In the genomic region with DNA sequence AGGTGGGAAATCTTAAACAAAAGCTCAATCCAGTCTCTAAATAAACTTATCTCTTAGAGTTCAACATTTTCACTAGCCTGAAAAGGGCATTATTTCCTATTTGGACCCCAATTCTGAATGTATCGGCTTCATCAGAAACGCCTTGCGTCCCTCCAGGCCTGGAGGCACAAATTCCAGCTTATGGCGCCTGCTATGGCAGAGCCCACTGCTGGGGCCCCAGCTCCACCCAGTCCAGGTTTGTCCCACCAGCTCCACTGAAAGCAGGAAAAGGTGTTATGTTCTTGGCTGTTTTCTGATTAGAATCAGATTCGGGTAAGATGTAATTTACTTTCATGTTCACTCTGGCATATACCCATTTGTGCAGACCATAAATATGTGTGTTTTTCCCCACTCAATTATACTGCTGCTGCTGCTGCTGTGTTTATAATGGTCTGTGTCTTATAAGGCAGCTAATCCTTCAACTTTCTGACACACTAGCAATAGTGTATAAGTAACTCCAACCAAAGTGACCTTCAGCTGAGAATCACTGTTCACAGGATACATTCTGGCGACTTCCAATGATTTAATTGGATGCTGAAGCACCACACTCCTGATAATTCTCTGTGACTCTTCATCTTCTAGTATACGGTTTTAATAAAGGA, we compare ENCODE assay signal across 2 cellular contexts.
TF ChIP-seq lines count a peak whose summit lies in the region.

No MANE protein-coding gene starts in this region.

TF ChIP-seq in SK-N-SH, 30 proteins besides CTCF, POLR2A, EP300 and RAD21:
- TF ChIP-seq ELF1 (IDR thresholded peaks at IDR 0.05): no peak
- TF ChIP-seq TAF1 (IDR thresholded peaks at IDR 0.05; ENCODE audit: borderline replicate concordance, low read depth, low read length): no peak
- TF ChIP-seq FOXM1 (IDR thresholded peaks at IDR 0.05; ENCODE audit: low read depth): no peak
- TF ChIP-seq, protein P1, sequence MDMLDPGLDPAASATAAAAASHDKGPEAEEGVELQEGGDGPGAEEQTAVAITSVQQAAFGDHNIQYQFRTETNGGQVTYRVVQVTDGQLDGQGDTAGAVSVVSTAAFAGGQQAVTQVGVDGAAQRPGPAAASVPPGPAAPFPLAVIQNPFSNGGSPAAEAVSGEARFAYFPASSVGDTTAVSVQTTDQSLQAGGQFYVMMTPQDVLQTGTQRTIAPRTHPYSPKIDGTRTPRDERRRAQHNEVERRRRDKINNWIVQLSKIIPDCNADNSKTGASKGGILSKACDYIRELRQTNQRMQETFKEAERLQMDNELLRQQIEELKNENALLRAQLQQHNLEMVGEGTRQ (IDR thresholded peaks at IDR 0.05; ENCODE audit: borderline replicate concordance, low read depth, low read length): no peak
- no peak for TF ChIP-seq NFIC (IDR thresholded peaks at IDR 0.05; ENCODE audit: borderline replicate concordance)
- 0 out of 2 replicates have a peak, but pooled peaks have one; percentile 23 for TF ChIP-seq MXI1 (IDR thresholded peaks at IDR 0.05; ENCODE audit: low read depth, low read length)
- TF ChIP-seq, protein P2, sequence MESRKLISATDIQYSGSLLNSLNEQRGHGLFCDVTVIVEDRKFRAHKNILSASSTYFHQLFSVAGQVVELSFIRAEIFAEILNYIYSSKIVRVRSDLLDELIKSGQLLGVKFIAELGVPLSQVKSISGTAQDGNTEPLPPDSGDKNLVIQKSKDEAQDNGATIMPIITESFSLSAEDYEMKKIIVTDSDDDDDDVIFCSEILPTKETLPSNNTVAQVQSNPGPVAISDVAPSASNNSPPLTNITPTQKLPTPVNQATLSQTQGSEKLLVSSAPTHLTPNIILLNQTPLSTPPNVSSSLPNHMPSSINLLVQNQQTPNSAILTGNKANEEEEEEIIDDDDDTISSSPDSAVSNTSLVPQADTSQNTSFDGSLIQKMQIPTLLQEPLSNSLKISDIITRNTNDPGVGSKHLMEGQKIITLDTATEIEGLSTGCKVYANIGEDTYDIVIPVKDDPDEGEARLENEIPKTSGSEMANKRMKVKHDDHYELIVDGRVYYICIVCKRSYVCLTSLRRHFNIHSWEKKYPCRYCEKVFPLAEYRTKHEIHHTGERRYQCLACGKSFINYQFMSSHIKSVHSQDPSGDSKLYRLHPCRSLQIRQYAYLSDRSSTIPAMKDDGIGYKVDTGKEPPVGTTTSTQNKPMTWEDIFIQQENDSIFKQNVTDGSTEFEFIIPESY (IDR thresholded peaks at IDR 0.05; ENCODE audit: borderline replicate concordance, low read depth): no peak
- TF ChIP-seq SMC3 (IDR thresholded peaks at IDR 0.05; ENCODE audit: low read depth, low read length): no peak
- 0 out of 2 replicates have a peak, but pooled peaks have one; percentile 4 for TF ChIP-seq RCOR1 (IDR thresholded peaks at IDR 0.05; ENCODE audit: low read length)
- no peak for TF ChIP-seq TCF12 (IDR thresholded peaks at IDR 0.05)
- TF ChIP-seq JUND (IDR thresholded peaks at IDR 0.05): no peak
- 0 out of 2 replicates have a peak, but pooled peaks have one; percentile 8 for TF ChIP-seq GATA2 (CRISPR knock-in tag; IDR thresholded peaks at IDR 0.05)
- no peak for TF ChIP-seq FOXJ3 (CRISPR knock-in tag; IDR thresholded peaks at IDR 0.05)
- TF ChIP-seq, protein P3, sequence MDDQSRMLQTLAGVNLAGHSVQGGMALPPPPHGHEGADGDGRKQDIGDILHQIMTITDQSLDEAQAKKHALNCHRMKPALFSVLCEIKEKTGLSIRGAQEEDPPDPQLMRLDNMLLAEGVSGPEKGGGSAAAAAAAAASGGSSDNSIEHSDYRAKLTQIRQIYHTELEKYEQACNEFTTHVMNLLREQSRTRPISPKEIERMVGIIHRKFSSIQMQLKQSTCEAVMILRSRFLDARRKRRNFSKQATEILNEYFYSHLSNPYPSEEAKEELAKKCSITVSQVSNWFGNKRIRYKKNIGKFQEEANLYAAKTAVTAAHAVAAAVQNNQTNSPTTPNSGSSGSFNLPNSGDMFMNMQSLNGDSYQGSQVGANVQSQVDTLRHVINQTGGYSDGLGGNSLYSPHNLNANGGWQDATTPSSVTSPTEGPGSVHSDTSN (IDR thresholded peaks at IDR 0.05): no peak
- TF ChIP-seq TEAD4 (IDR thresholded peaks at IDR 0.05; ENCODE audit: borderline replicate concordance, insufficient read depth): no peak
- TF ChIP-seq, protein P4, sequence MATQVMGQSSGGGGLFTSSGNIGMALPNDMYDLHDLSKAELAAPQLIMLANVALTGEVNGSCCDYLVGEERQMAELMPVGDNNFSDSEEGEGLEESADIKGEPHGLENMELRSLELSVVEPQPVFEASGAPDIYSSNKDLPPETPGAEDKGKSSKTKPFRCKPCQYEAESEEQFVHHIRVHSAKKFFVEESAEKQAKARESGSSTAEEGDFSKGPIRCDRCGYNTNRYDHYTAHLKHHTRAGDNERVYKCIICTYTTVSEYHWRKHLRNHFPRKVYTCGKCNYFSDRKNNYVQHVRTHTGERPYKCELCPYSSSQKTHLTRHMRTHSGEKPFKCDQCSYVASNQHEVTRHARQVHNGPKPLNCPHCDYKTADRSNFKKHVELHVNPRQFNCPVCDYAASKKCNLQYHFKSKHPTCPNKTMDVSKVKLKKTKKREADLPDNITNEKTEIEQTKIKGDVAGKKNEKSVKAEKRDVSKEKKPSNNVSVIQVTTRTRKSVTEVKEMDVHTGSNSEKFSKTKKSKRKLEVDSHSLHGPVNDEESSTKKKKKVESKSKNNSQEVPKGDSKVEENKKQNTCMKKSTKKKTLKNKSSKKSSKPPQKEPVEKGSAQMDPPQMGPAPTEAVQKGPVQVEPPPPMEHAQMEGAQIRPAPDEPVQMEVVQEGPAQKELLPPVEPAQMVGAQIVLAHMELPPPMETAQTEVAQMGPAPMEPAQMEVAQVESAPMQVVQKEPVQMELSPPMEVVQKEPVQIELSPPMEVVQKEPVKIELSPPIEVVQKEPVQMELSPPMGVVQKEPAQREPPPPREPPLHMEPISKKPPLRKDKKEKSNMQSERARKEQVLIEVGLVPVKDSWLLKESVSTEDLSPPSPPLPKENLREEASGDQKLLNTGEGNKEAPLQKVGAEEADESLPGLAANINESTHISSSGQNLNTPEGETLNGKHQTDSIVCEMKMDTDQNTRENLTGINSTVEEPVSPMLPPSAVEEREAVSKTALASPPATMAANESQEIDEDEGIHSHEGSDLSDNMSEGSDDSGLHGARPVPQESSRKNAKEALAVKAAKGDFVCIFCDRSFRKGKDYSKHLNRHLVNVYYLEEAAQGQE (IDR thresholded peaks at IDR 0.05; ENCODE audit: low read depth, low read length): no peak

TF ChIP-seq in HEK293T, 16 proteins besides CTCF, POLR2A, EP300 and RAD21:
- TF ChIP-seq BHLHE40 (IDR thresholded peaks at IDR 0.05; ENCODE audit: borderline replicate concordance) (no peak), ZNF384 (IDR thresholded peaks at IDR 0.05) (no peak), CTBP1 (IDR thresholded peaks at IDR 0.05; ENCODE audit: borderline replicate concordance) (no peak), FOXA1 (IDR thresholded peaks at IDR 0.05) (no peak), FOXK2 (IDR thresholded peaks at IDR 0.05) (no peak), TARDBP (IDR thresholded peaks at IDR 0.05) (no peak), NFRKB (IDR thresholded peaks at IDR 0.05) (no peak), LEF1 (IDR thresholded peaks at IDR 0.05; ENCODE audit: borderline replicate concordance) (no peak), FOXM1 (IDR thresholded peaks at IDR 0.05; ENCODE audit: borderline replicate concordance) (no peak)
- TF ChIP-seq, protein P5, sequence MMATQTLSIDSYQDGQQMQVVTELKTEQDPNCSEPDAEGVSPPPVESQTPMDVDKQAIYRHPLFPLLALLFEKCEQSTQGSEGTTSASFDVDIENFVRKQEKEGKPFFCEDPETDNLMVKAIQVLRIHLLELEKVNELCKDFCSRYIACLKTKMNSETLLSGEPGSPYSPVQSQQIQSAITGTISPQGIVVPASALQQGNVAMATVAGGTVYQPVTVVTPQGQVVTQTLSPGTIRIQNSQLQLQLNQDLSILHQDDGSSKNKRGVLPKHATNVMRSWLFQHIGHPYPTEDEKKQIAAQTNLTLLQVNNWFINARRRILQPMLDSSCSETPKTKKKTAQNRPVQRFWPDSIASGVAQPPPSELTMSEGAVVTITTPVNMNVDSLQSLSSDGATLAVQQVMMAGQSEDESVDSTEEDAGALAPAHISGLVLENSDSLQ (IDR thresholded peaks at IDR 0.05): no peak
